ENCODE assay signal across 13 cellular contexts in the genomic region with DNA sequence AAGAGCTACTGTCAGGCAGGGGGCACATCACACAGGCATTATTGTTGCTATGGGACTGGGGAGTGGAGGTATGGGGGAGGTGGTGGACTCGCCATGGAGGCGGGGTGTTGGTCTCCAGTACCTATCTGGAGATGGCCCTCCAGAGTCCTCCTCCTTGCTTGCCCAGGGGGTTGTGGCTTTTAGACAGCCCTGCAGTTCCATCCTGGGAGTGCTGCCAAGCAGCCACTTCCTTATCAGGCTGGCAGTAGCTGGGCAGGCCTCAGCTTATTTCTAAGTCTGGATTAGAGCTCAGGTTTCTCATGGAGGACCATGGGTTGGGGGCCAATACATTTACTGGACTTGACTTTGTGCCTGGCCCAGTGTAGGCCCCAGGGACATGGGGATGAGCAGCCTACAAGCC.
DNase-seq lines count a peak whose midpoint lies in the region; ATAC-seq and TF ChIP-seq lines count a peak whose summit lies in the region.
"Had no signal": no experiment of that assay in that cellular context is flagged by ENCODE, and none has a peak within 500 bp of the region (broad histone marks: within the 10 kb centered on the region; RNA-seq: fewer than 3 reads in every experiment).

No MANE protein-coding gene starts in this region.

- H3K9me3 Mint-ChIP-seq in stimulated activated effector memory CD8-positive, alpha-beta T cell treated with anti-CD3 and anti-CD28 coated beads, Interleukin-12 subunit alpha, Interleukin-12 subunit beta, amount 100 ng/mL, for 72 hours = no peaks in the 10 kb centered on the region
- no peaks in the 10 kb centered on the region for H3K9me3 Mint-ChIP-seq in naive thymus-derived CD8-positive, alpha-beta T cell
- H3K9me3 Mint-ChIP-seq: activated CD4-positive, alpha-beta T cell treated with anti-CD3 and anti-CD28 coated beads, Interleukin-2, amount 10 ng/mL, durations not matched to agents 24 days and 14 days had no signal

- POLR2A ChIA-PET in naive thymus-derived CD8-positive, alpha-beta T cell (lab: Charles Lee) = no interaction called here

- no peak for ATAC-seq in HG03039 (IDR thresholded peaks at IDR 0.05; ENCODE audit: unreplicated experiment)
- no peak for ATAC-seq in stimulated activated effector memory CD8-positive, alpha-beta T cell treated with anti-CD3 and anti-CD28 coated beads, Interleukin-12 subunit alpha, Interleukin-12 subunit beta, amount 100 ng/mL, for 72 hours
- no peak for ATAC-seq in naive thymus-derived CD8-positive, alpha-beta T cell

- no peak overlapping the region for H3K27ac Mint-ChIP-seq in stimulated activated effector memory CD8-positive, alpha-beta T cell treated with anti-CD3 and anti-CD28 coated beads, Interleukin-12 subunit alpha, Interleukin-12 subunit beta, amount 100 ng/mL, for 72 hours
- H3K27ac Mint-ChIP-seq in naive thymus-derived CD8-positive, alpha-beta T cell = no peak overlapping the region
- H3K27ac Mint-ChIP-seq: activated CD4-positive, alpha-beta T cell treated with anti-CD3 and anti-CD28 coated beads, Interleukin-2, amount 10 ng/mL, durations not matched to agents 24 days and 14 days had no signal

- H3K4me3 Mint-ChIP-seq in stimulated activated effector memory CD8-positive, alpha-beta T cell treated with anti-CD3 and anti-CD28 coated beads, Interleukin-12 subunit alpha, Interleukin-12 subunit beta, amount 100 ng/mL, for 72 hours = no peak overlapping the region
- H3K4me3 Mint-ChIP-seq in naive thymus-derived CD8-positive, alpha-beta T cell = no peak overlapping the region
- H3K4me3 Mint-ChIP-seq: activated CD4-positive, alpha-beta T cell treated with anti-CD3 and anti-CD28 coated beads, Interleukin-2, amount 10 ng/mL, durations not matched to agents 24 days and 14 days had no signal

- H3K4me3 ChIP-seq in epithelial cell of esophagus (ENCODE audit: low read length) = no peak overlapping the region
- H3K4me3 ChIP-seq: gastrocnemius medialis had no signal

- peak; percentile 31 for DNase-seq in EL
- peak; percentile 100 for DNase-seq in NCI-H2029 treated with DMSO at 0.1 percent for 48 hours (lab: John Stamatoyannopoulos, UW)
- DNase-seq in epithelial cell of esophagus (ENCODE audit: low read depth) = peak; percentile 39
- DNase-seq in pons (ENCODE audit: low spot score) = peak; percentile 79
- DNase-seq in stimulated activated effector memory CD8-positive, alpha-beta T cell treated with anti-CD3 and anti-CD28 coated beads, Interleukin-12 subunit alpha, Interleukin-12 subunit beta, amount 100 ng/mL, for 72 hours (ENCODE audit: low spot score in 2 of 2) = no peak
- no peak for DNase-seq in naive thymus-derived CD8-positive, alpha-beta T cell
- DNase-seq in HuH-7 (ENCODE audit: low spot score) = no peak
- DNase-seq: activated CD4-positive, alpha-beta T cell treated with anti-CD3 and anti-CD28 coated beads, Interleukin-2, amount 10 ng/mL, durations not matched to agents 24 days and 14 days; activated naive CD4-positive, alpha-beta T cell; mammary epithelial cell; NCI-H2227 treated with DMSO at 0.1 percent for 48 hours had no signal

- peaks cover 25% of the 10 kb centered on the region for H3K4me1 Mint-ChIP-seq in stimulated activated effector memory CD8-positive, alpha-beta T cell treated with anti-CD3 and anti-CD28 coated beads, Interleukin-12 subunit alpha, Interleukin-12 subunit beta, amount 100 ng/mL, for 72 hours
- peaks cover 0 to 9% (median 5%) of the 10 kb centered on the region in 4 donors for H3K4me1 Mint-ChIP-seq in naive thymus-derived CD8-positive, alpha-beta T cell

- peaks cover 5% of the 10 kb centered on the region for H3K36me3 Mint-ChIP-seq in stimulated activated effector memory CD8-positive, alpha-beta T cell treated with anti-CD3 and anti-CD28 coated beads, Interleukin-12 subunit alpha, Interleukin-12 subunit beta, amount 100 ng/mL, for 72 hours
- no peaks in the 10 kb centered on the region for H3K36me3 Mint-ChIP-seq in naive thymus-derived CD8-positive, alpha-beta T cell

- TF ChIP-seq CTCF in epithelial cell of esophagus (IDR thresholded peaks at IDR 0.05; ENCODE audit: insufficient read depth, low read depth, low read length, missing control alignments) = no peak

- no peaks in the 10 kb centered on the region for H3K27me3 Mint-ChIP-seq in naive thymus-derived CD8-positive, alpha-beta T cell
- H3K27me3 Mint-ChIP-seq: activated CD4-positive, alpha-beta T cell treated with anti-CD3 and anti-CD28 coated beads, Interleukin-2, amount 10 ng/mL, durations not matched to agents 24 days and 14 days had no signal

Comparison
In these comparisons a context has a peak if more than half of its experiments do, and no peak if none do; other contexts are left out.
1. DNase-seq: peak in EL (single experiment), NCI-H2029 treated with DMSO at 0.1 percent for 48 hours (single experiment), epithelial cell of esophagus (single experiment) and pons (single experiment); none in stimulated activated effector memory CD8-positive, alpha-beta T cell treated with anti-CD3 and anti-CD28 coated beads, Interleukin-12 subunit alpha, Interleukin-12 subunit beta, amount 100 ng/mL, for 72 hours (0 of 2), naive thymus-derived CD8-positive, alpha-beta T cell (0 of 10) and HuH-7 (single experiment).